In genomic region chr14:50542941-50543418, GRCh38 we compare ENCODE assay signal across 8 cellular contexts. TPM values are rescaled to one million over a fixed set of nuclear protein-coding genes. Genes with fewer than 3 reads are reported as not detected.
A peak's percentile ranks its signal among the peaks of the same experiment; 100 is the strongest.
DNase-seq lines count a peak whose midpoint lies in the region; ATAC-seq and TF ChIP-seq lines count a peak whose summit lies in the region.

No MANE protein-coding gene starts in this region.

- H3K79me1 ChIP-seq in mesendoderm (ENCODE audit: low read length), result no peaks in the 10 kb centered on the region

- H3K9ac ChIP-seq in colonic mucosa (ENCODE audit: low read depth in 2 of 2, low read length in 2 of 2) (no peak overlapping the region), mesendoderm (ENCODE audit: low read length) (no peak overlapping the region)

- H3K36me3 ChIP-seq in SJCRH30 (no peaks in the 10 kb centered on the region), colonic mucosa (no peaks in the 10 kb centered on the region), mesendoderm (ENCODE audit: control insufficient read depth, insufficient read depth, low read length) (no peaks in the 10 kb centered on the region)

- H3K27ac ChIP-seq in SJCRH30 (no peak overlapping the region), colonic mucosa (peak overlapping the region; percentile 23), mesendoderm (ENCODE audit: low read depth, low read length) (no peak overlapping the region)

- H3K4ac ChIP-seq in mesendoderm (ENCODE audit: low read depth, low read length), result no peak overlapping the region

- H3K79me2 ChIP-seq in mesendoderm (ENCODE audit: control insufficient read depth, insufficient read depth, low read length), result no peaks in the 10 kb centered on the region

- H3K4me2 ChIP-seq in mesendoderm (ENCODE audit: low read length), result no peak overlapping the region

- no peak overlapping the region for H2AK5ac ChIP-seq in mesendoderm (ENCODE audit: low read length)

- peak; percentile 77 for ATAC-seq in GM21360 (IDR thresholded peaks at IDR 0.05; ENCODE audit: unreplicated experiment)
- ATAC-seq in GM19397 (IDR thresholded peaks at IDR 0.05; ENCODE audit: unreplicated experiment), result no peak

- no peak overlapping the region for H3K56ac ChIP-seq in mesendoderm (ENCODE audit: low read length)

- no peak overlapping the region for H2BK120ac ChIP-seq in mesendoderm (ENCODE audit: low read depth, low read length)

- intact Hi-C loops in colonic mucosa (cut with DNase I), result loop anchor here (5.0 kb wide), 1 partner anchor 234 kb away; no protein-coding TSS in a partner anchor

- H3K23ac ChIP-seq in mesendoderm (ENCODE audit: low read length), result no peak overlapping the region

- peaks cover 3% of the 10 kb centered on the region; the same call in 1 of the 2 replicates for H3K9me3 ChIP-seq in SJCRH30 (replicated peaks)
- no peaks in the 10 kb centered on the region for H3K9me3 ChIP-seq in colonic mucosa

- H3K4me3 ChIP-seq in SJCRH30 (no peak overlapping the region), colonic mucosa (no peak overlapping the region), mesendoderm (ENCODE audit: low read length) (no peak overlapping the region)

- H3K4me1 ChIP-seq in SJCRH30 (no peaks in the 10 kb centered on the region), colonic mucosa (no peaks in the 10 kb centered on the region), mesendoderm (ENCODE audit: control insufficient read depth, low read depth, low read length) (peaks cover 2% of the 10 kb centered on the region)

- peak; percentile 85 for DNase-seq in DMS53 treated with DMSO at 0.1 percent for 48 hours (lab: John Stamatoyannopoulos, UW; ENCODE audit: unreplicated experiment)
- peak; percentile 65 for DNase-seq in NCI-H1092 treated with DMSO at 0.1 percent for 48 hours (lab: John Stamatoyannopoulos, UW)
- peak; percentile 4 to 48 for DNase-seq in SJCRH30
- peak; percentile 55 for DNase-seq in colonic mucosa
- DNase-seq in mesendoderm, result peak; percentile 58
- DNase-seq in SKM-1 treated with dmso at 0.1 percent for 144 hours (lab: John Stamatoyannopoulos, UW; ENCODE audit: unreplicated experiment), result no peak

- no peaks in the 10 kb centered on the region for H3K27me3 ChIP-seq in SJCRH30
- no peaks in the 10 kb centered on the region for H3K27me3 ChIP-seq in colonic mucosa
- no peaks in the 10 kb centered on the region for H3K27me3 ChIP-seq in mesendoderm (ENCODE audit: insufficient read depth, low read length, poor library complexity)

- no peak overlapping the region for H4K5ac ChIP-seq in mesendoderm (ENCODE audit: low read length)

- no peak overlapping the region for H2BK5ac ChIP-seq in mesendoderm (ENCODE audit: low read length)

- no peak overlapping the region for H3K18ac ChIP-seq in mesendoderm (ENCODE audit: low read length)

- H4K8ac ChIP-seq in mesendoderm (ENCODE audit: low read depth, low read length), result no peak overlapping the region

- H2BK15ac ChIP-seq in mesendoderm (replicated peaks; ENCODE audit: low read depth), result no peak overlapping the region

- TF ChIP-seq CTCF in colonic mucosa (IDR thresholded peaks at IDR 0.05), result peak; percentile 50

- WGBS in mesendoderm (ENCODE audit: extremely low coverage, insufficient coverage, low lambda C conversion rate), result no CpG with 5 or more reads among the region's 2 CpGs

RNA-seq across cellular contexts. Expression of gene MAP4K5, which starts 10.6 kb away (rescaled TPM):
- 45.1 and 57.3 TPM in 2 replicates for total RNA-seq in SJCRH30 (2014; rRNA removed; shearing (Covaris generic))
- total RNA-seq in colonic mucosa, result 10 to 100 TPM; 39.0 to 43.3 TPM
- polyA plus RNA-seq in mesendoderm (2013, experiment 1 of 2), result 23.3 TPM
- 22.9 TPM for polyA plus RNA-seq in mesendoderm (2013, experiment 2 of 2)

RNA-seq across cellular contexts. Expression of gene ATL1, which starts 17.0 kb away (rescaled TPM):
- 0.59 and 0.66 TPM in 2 replicates for total RNA-seq in SJCRH30 (2014; rRNA removed; shearing (Covaris generic))
- total RNA-seq in colonic mucosa, result 10 to 100 TPM in 1 of 2 donors, 1 to 10 TPM in 1; 4.3 to 11.9 TPM
- 2.6 TPM for polyA plus RNA-seq in mesendoderm (2013, experiment 1 of 2)
- polyA plus RNA-seq in mesendoderm (2013, experiment 2 of 2), result 3.0 TPM
